Comparison of ENCODE assay signal across 9 cellular contexts in genomic region chr22:44326549-44326881, GRCh38. TPM values are rescaled to one million over a fixed set of nuclear protein-coding genes. Genes with fewer than 3 reads are reported as not detected.
DNase-seq lines count a peak whose midpoint lies in the region; ATAC-seq and TF ChIP-seq lines count a peak whose summit lies in the region.
"Had no signal": no experiment of that assay in that cellular context is flagged by ENCODE, and none has a peak within 500 bp of the region (broad histone marks: within the 10 kb centered on the region; RNA-seq: fewer than 3 reads in every experiment).

No MANE protein-coding gene starts in this region.

- TF ChIP-seq CTCF in astrocyte of the spinal cord (IDR thresholded peaks at IDR 0.05; ENCODE audit: low read depth, low read length) (no peak), vagina (IDR thresholded peaks at IDR 0.05) (no peak)

- H3K9me3 ChIP-seq in right cardiac atrium (ENCODE audit: control insufficient read depth, low read length) (no peaks in the 10 kb centered on the region), muscle layer of duodenum (ENCODE audit: control insufficient read depth in 1 of 2, low read length in 2 of 2) (no peaks in the 10 kb centered on the region), vagina (no peaks in the 10 kb centered on the region)

- peak overlapping the region; percentile 75 for H3K4me3 ChIP-seq in right cardiac atrium (ENCODE audit: low read length)
- H3K4me3 ChIP-seq in astrocyte of the spinal cord (ENCODE audit: low read depth, low read length) = peak overlapping the region; percentile 52
- H3K4me3 ChIP-seq in muscle layer of duodenum (ENCODE audit: low read depth in 1 of 2, low read length in 2 of 2) = peak overlapping the region; percentile 63 to 85
- H3K4me3 ChIP-seq in vagina = peak overlapping the region; percentile 54 to 55

- H3K4me1 ChIP-seq in right cardiac atrium (ENCODE audit: control insufficient read depth, insufficient read depth, low read length) (no peaks in the 10 kb centered on the region), muscle layer of duodenum (ENCODE audit: control insufficient read depth in 1 of 2, insufficient read depth in 2 of 2, low read length in 2 of 2) (peaks cover 0 to 12% of the 10 kb centered on the region in 2 donors), vagina (peaks cover 29% of the 10 kb centered on the region)

- TF ChIP-seq POLR2A in vagina (IDR thresholded peaks at IDR 0.05) = no peak

- DNase-seq in right cardiac atrium = peak in 1 of 3 donors; percentile 3
- DNase-seq in Right ventricle myocardium superior = no peak
- DNase-seq in astrocyte of the spinal cord (ENCODE audit: low read depth, low spot score) = no peak
- DNase-seq in vagina (ENCODE audit: extremely low spot score in 2 of 2) = no peak
- no peak for DNase-seq in NCI-H446 treated with DMSO at 0.1 percent for 48 hours (lab: John Stamatoyannopoulos, UW)
- no peak for DNase-seq in activated naive CD4-positive, alpha-beta T cell treated with Interleukin-2 at 50 U/mL for 16 hours
- DNase-seq: activated naive CD4-positive, alpha-beta T cell treated with anti-CD3 and anti-CD28 coated beads, Interleukin-2, amount 50 U/mL, for 16 hours had no signal

- 73% methylated on average over 7 of the region's 7 CpGs for WGBS in right cardiac atrium

- H3K27me3 ChIP-seq in right cardiac atrium (ENCODE audit: control insufficient read depth, insufficient read depth) (no peaks in the 10 kb centered on the region), muscle layer of duodenum (ENCODE audit: low read depth, low read length) (peaks cover 10% of the 10 kb centered on the region), vagina (no peaks in the 10 kb centered on the region)

- H3K36me3 ChIP-seq in muscle layer of duodenum (ENCODE audit: control insufficient read depth in 1 of 2, insufficient read depth in 2 of 2, low read length in 2 of 2) (no peaks in the 10 kb centered on the region), vagina (no peaks in the 10 kb centered on the region)

- ATAC-seq in right cardiac atrium = no peak
- no peak for ATAC-seq in Right ventricle myocardium superior (ENCODE audit: poor library complexity)
- ATAC-seq in HG03280 (IDR thresholded peaks at IDR 0.05; ENCODE audit: unreplicated experiment) = no peak

- in situ Hi-C loops in astrocyte of the spinal cord (cut with HindIII; ENCODE audit: low sequenced_read_pairs) = no loop called here

- intact Hi-C loops in right cardiac atrium (cut with DNase I) (no loop called here), Right ventricle myocardium superior (cut with DNase I) (no loop called here), vagina (cut with DNase I) (no loop called here)

- H3K27ac ChIP-seq in right cardiac atrium (ENCODE audit: low read length) (no peak overlapping the region), muscle layer of duodenum (ENCODE audit: low read length) (no peak overlapping the region), vagina (peak overlapping the region; percentile 72)

RNA-seq across cellular contexts. Expression of gene SHISAL1, which starts 13.8 kb away (rescaled TPM):
- total RNA-seq in right cardiac atrium = 1 to 10 TPM; 1.0 to 5.8 (median 1.3) TPM
- 1.3 TPM for polyA plus RNA-seq in right cardiac atrium
- 1.3 TPM for total RNA-seq in Right ventricle myocardium superior
- 7.6 TPM for total RNA-seq in vagina
